Comparison of ENCODE assay signal across 1 cellular context in genomic region chr2:20136149-20136548, GRCh38.
TF ChIP-seq lines count a peak whose summit lies in the region.

No MANE protein-coding gene starts in this region.

TF ChIP-seq in IMR-90, 13 proteins besides CTCF, POLR2A, EP300 and RAD21 (continued from another document):
- TF ChIP-seq SMC3 (IDR thresholded peaks at IDR 0.05; ENCODE audit: low read depth, low read length) (no peak), CEBPB (IDR thresholded peaks at IDR 0.05; ENCODE audit: low read depth, low read length) (no peak), FOS (IDR thresholded peaks at IDR 0.05; ENCODE audit: low read depth, low read length) (no peak), MAZ (IDR thresholded peaks at IDR 0.05; ENCODE audit: borderline replicate concordance, low read depth, low read length) (no peak), RCOR1 (IDR thresholded peaks at IDR 0.05; ENCODE audit: insufficient replicate concordance, low read length) (no peak)
- TF ChIP-seq, protein P1, sequence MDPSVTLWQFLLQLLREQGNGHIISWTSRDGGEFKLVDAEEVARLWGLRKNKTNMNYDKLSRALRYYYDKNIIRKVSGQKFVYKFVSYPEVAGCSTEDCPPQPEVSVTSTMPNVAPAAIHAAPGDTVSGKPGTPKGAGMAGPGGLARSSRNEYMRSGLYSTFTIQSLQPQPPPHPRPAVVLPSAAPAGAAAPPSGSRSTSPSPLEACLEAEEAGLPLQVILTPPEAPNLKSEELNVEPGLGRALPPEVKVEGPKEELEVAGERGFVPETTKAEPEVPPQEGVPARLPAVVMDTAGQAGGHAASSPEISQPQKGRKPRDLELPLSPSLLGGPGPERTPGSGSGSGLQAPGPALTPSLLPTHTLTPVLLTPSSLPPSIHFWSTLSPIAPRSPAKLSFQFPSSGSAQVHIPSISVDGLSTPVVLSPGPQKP (IDR thresholded peaks at IDR 0.05; ENCODE audit: borderline replicate concordance, low read depth, low read length) = no peak
